In genomic region chr15:78640527-78640839, GRCh38 we compare ENCODE assay signal across 9 cellular contexts. TPM values are rescaled to one million over a fixed set of nuclear protein-coding genes. Genes with fewer than 3 reads are reported as not detected.
A peak's percentile ranks its signal among the peaks of the same experiment; 100 is the strongest.
DNase-seq lines count a peak whose midpoint lies in the region; ATAC-seq and TF ChIP-seq lines count a peak whose summit lies in the region.
"Had no signal": no experiment of that assay in that cellular context is flagged by ENCODE, and none has a peak within 500 bp of the region (broad histone marks: within the 10 kb centered on the region; RNA-seq: fewer than 3 reads in every experiment).

No MANE protein-coding gene starts in this region.

- H3K4me1 ChIP-seq in ascending aorta (peaks cover 8% of the 10 kb centered on the region in 2 donors), left lung (peaks cover 5 to 8% of the 10 kb centered on the region in 2 donors), thymus (ENCODE audit: control insufficient read depth, insufficient read depth, low read length) (peaks cover 37% of the 10 kb centered on the region)

- H3K27ac Mint-ChIP-seq in activated CD8-positive, alpha-beta memory T cell treated with anti-CD3 and anti-CD28 coated beads, Interleukin-2, amount 10 ng/mL, durations not matched to agents 7 days and 5 days = no peak overlapping the region

- CTCF ChIA-PET in activated CD8-positive, alpha-beta memory T cell treated with anti-CD3 and anti-CD28 coated beads, Interleukin-2, amount 10 ng/mL, durations not matched to agents 7 days and 5 days (lab: Charles Lee) = interaction anchor here (1.3 to 1.4 kb wide), 2 partner anchors 17 to 99 kb away, joined by 3 read pairs; no protein-coding TSS in a partner anchor

- H3K4me3 ChIP-seq in ascending aorta = peak overlapping the region; percentile 54 to 62
- H3K4me3 ChIP-seq in left lung = peak overlapping the region; percentile 10 to 24
- peak overlapping the region; percentile 66 for H3K4me3 ChIP-seq in thymus (ENCODE audit: low read length)

- intact Hi-C loops in ascending aorta (cut with DNase I) = no loop called here
- intact Hi-C loops in left lung (cut with DNase I) = no loop called here

- H3K27me3 ChIP-seq in ascending aorta = peaks cover 2% of the 10 kb centered on the region
- peaks cover 0 to 22% of the 10 kb centered on the region in 2 donors for H3K27me3 ChIP-seq in left lung
- H3K27me3 ChIP-seq in thymus (ENCODE audit: control insufficient read depth, insufficient read depth) = no peaks in the 10 kb centered on the region

- no peaks in the 10 kb centered on the region for H3K36me3 Mint-ChIP-seq in activated CD8-positive, alpha-beta memory T cell treated with anti-CD3 and anti-CD28 coated beads, Interleukin-2, amount 10 ng/mL, durations not matched to agents 7 days and 5 days

- TF ChIP-seq CTCF in ascending aorta (IDR thresholded peaks at IDR 0.05) = no peak
- TF ChIP-seq CTCF in left lung (IDR thresholded peaks at IDR 0.05) = no peak

- peak overlapping the region; percentile 21 for H3K4me3 Mint-ChIP-seq in activated CD8-positive, alpha-beta memory T cell treated with anti-CD3 and anti-CD28 coated beads, Interleukin-2, amount 10 ng/mL, durations not matched to agents 7 days and 5 days

- no peak for ATAC-seq in activated CD8-positive, alpha-beta memory T cell treated with anti-CD3 and anti-CD28 coated beads, Interleukin-2, amount 10 ng/mL, durations not matched to agents 7 days and 5 days
- ATAC-seq in left lung = no peak

- H3K36me3 ChIP-seq in ascending aorta = no peaks in the 10 kb centered on the region
- no peaks in the 10 kb centered on the region for H3K36me3 ChIP-seq in left lung
- H3K36me3 ChIP-seq in thymus (ENCODE audit: control insufficient read depth, insufficient read depth) = no peaks in the 10 kb centered on the region

- no peak overlapping the region for H3K27ac ChIP-seq in ascending aorta
- H3K27ac ChIP-seq in left lung = no peak overlapping the region
- H3K27ac ChIP-seq in thymus (ENCODE audit: low read depth) = no peak overlapping the region

- no peaks in the 10 kb centered on the region for H3K9me3 Mint-ChIP-seq in activated CD8-positive, alpha-beta memory T cell treated with anti-CD3 and anti-CD28 coated beads, Interleukin-2, amount 10 ng/mL, durations not matched to agents 7 days and 5 days (ENCODE audit: low read depth)

- H3K27me3 Mint-ChIP-seq in activated CD8-positive, alpha-beta memory T cell treated with anti-CD3 and anti-CD28 coated beads, Interleukin-2, amount 10 ng/mL, durations not matched to agents 7 days and 5 days = peaks cover 21% of the 10 kb centered on the region

- no peak for DNase-seq in activated CD8-positive, alpha-beta memory T cell treated with anti-CD3 and anti-CD28 coated beads, Interleukin-2, amount 10 ng/mL, durations not matched to agents 7 days and 5 days
- DNase-seq in activated CD8-positive, alpha-beta memory T cell treated with anti-CD3 and anti-CD28 coated beads, Interleukin-2, amount 50 U/mL, for 4 hours = no peak
- DNase-seq in ascending aorta (ENCODE audit: low spot score in 2 of 2) (no peak), left lung (no peak), cortex of kidney (lab: John Stamatoyannopoulos, UW) (no peak), NCI-H82 treated with DMSO at 0.1 percent for 48 hours (lab: John Stamatoyannopoulos, UW; ENCODE audit: unreplicated experiment) (no peak), globus pallidus (ENCODE audit: low spot score) (no peak)
- DNase-seq: T-helper 9 cell had no signal

- 43% methylated on average over 14 of the region's 14 CpGs for WGBS in thymus

- H3K4me1 Mint-ChIP-seq in activated CD8-positive, alpha-beta memory T cell treated with anti-CD3 and anti-CD28 coated beads, Interleukin-2, amount 10 ng/mL, durations not matched to agents 7 days and 5 days = peaks cover 5% of the 10 kb centered on the region

- H3K9me3 ChIP-seq in ascending aorta (no peaks in the 10 kb centered on the region), left lung (no peaks in the 10 kb centered on the region), thymus (ENCODE audit: control insufficient read depth) (no peaks in the 10 kb centered on the region)

RNA-seq across cellular contexts. Expression of gene CHRNB4, which starts 0.5 kb away (rescaled TPM):
- not detected for total RNA-seq in activated CD8-positive, alpha-beta memory T cell treated with anti-CD3 and anti-CD28 coated beads, Interleukin-2, amount 10 ng/mL, durations not matched to agents 7 days and 5 days
- not detected for total RNA-seq in ascending aorta
- not detected for total RNA-seq in left lung
- 0.62 TPM for polyA plus RNA-seq in thymus

RNA-seq across cellular contexts. Expression of gene CHRNA3, which starts 19.7 kb away (rescaled TPM):
- total RNA-seq in activated CD8-positive, alpha-beta memory T cell treated with anti-CD3 and anti-CD28 coated beads, Interleukin-2, amount 10 ng/mL, durations not matched to agents 7 days and 5 days = not detected
- total RNA-seq in ascending aorta (not detected), left lung (under 1 TPM in 1 of 2 donors, not detected in 1; 0.10 TPM)
- polyA plus RNA-seq in thymus = 48.3 TPM
